ENCODE assay signal across 1 cellular context in genomic region chr18:34153711-34154110, GRCh38.
TF ChIP-seq lines count a peak whose summit lies in the region.

No MANE protein-coding gene starts in this region.

TF ChIP-seq in GM12878, 131 proteins besides CTCF, POLR2A, EP300 and RAD21 (continued from another document):
- peak; percentile 46; the same call in 1 of the 2 replicates for TF ChIP-seq MXI1 (IDR thresholded peaks at IDR 0.05; ENCODE audit: low read depth, low read length)
- TF ChIP-seq IKZF1 (conservative IDR thresholded peaks at IDR 0.05), result peak; percentile 69
- no peak for TF ChIP-seq SRF (IDR thresholded peaks at IDR 0.05; ENCODE audit: low read depth in 2 of 2, low read length in 2 of 2)
- TF ChIP-seq IKZF2 (IDR thresholded peaks at IDR 0.05), result peak; percentile 38 to 52; a peak in 3 of 4 replicates
